Comparison of ENCODE assay signal across 13 cellular contexts in the genomic region with DNA sequence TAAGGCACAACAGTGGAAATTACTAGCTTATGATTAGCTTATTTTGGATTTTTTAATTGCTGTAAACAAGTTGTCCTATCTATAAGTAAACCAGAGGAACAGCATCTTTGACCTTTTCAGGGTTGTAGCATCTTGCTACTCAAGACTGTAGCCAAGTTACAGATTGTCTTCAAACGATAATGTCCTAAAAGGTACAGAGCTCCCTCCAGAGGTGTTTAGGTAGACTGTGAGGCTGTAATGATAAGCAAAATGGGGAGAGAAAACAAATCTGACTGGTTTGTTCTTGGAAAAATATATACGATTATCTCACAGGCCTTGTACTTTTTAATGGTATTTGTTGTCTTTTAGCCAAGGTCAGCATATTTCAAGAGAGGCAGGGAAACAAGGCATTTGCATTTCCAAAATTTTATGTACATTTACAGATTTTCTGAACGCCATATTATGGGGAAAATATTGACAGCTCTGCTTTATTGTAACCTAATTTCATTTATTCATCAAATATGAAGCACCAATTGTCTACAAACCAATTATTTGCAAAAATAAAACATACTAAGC.
A peak's percentile ranks its signal among the peaks of the same experiment; 100 is the strongest.
DNase-seq lines count a peak whose midpoint lies in the region; ATAC-seq and TF ChIP-seq lines count a peak whose summit lies in the region.
"Had no signal": no experiment of that assay in that cellular context is flagged by ENCODE, and none has a peak within 500 bp of the region (broad histone marks: within the 10 kb centered on the region; RNA-seq: fewer than 3 reads in every experiment).

No MANE protein-coding gene starts in this region.

- H3K4me3 ChIP-seq in astrocyte of the spinal cord (ENCODE audit: low read depth, low read length): no peak overlapping the region

- in situ Hi-C loops in astrocyte of the spinal cord (cut with HindIII; ENCODE audit: low sequenced_read_pairs): no loop called here

- H3K27ac Mint-ChIP-seq in activated naive CD4-positive, alpha-beta T cell treated with anti-CD3 and anti-CD28 coated beads for 36 hours: no peak overlapping the region
- H3K27ac Mint-ChIP-seq: activated CD4-positive, alpha-beta T cell treated with anti-CD3 and anti-CD28 coated beads, Interleukin-2, amount 10 ng/mL, durations not matched to agents 7 days and 5 days; HFFc6; stimulated activated effector memory CD8-positive, alpha-beta T cell treated with anti-CD3 and anti-CD28 coated beads, Interleukin-12 subunit alpha, Interleukin-12 subunit beta, amount 100 ng/mL, for 72 hours had no signal

- intact Hi-C loops in left colon (cut with DNase I, micrococcal nuclease): no loop called here
- intact Hi-C loops in activated naive CD4-positive, alpha-beta T cell treated with anti-CD3 and anti-CD28 coated beads for 36 hours (cut with micrococcal nuclease): no loop called here

- TF ChIP-seq CTCF in LNCAP (IDR thresholded peaks at IDR 0.05): peak; percentile 70
- peak; percentile 39 for TF ChIP-seq CTCF in astrocyte of the spinal cord (IDR thresholded peaks at IDR 0.05; ENCODE audit: low read depth, low read length)

- no peaks in the 10 kb centered on the region for H3K27me3 Mint-ChIP-seq in activated naive CD4-positive, alpha-beta T cell treated with anti-CD3 and anti-CD28 coated beads for 36 hours (ENCODE audit: low read depth)
- H3K27me3 Mint-ChIP-seq: activated CD4-positive, alpha-beta T cell treated with anti-CD3 and anti-CD28 coated beads, Interleukin-2, amount 10 ng/mL, durations not matched to agents 7 days and 5 days had no signal

- DNase-seq in ELR (ENCODE audit: low read depth) (peak; percentile 1), astrocyte of the spinal cord (ENCODE audit: low read depth, low spot score) (peak; percentile 7), left colon (no peak), GDM1 (lab: John Stamatoyannopoulos, UW) (no peak)
- no peak for DNase-seq in activated naive CD4-positive, alpha-beta T cell treated with anti-CD3 and anti-CD28 coated beads for 36 hours
- DNase-seq: activated CD4-positive, alpha-beta T cell treated with anti-CD3 and anti-CD28 coated beads, Interleukin-2, amount 10 ng/mL, durations not matched to agents 7 days and 5 days; activated effector memory CD4-positive, alpha-beta T cell treated with Interleukin-2 at 50 U/mL for 16 hours; HFFc6; left cardiac atrium had no signal

- H3K4me1 Mint-ChIP-seq in activated naive CD4-positive, alpha-beta T cell treated with anti-CD3 and anti-CD28 coated beads for 36 hours (ENCODE audit: low read depth): no peaks in the 10 kb centered on the region
- H3K4me1 Mint-ChIP-seq: activated CD4-positive, alpha-beta T cell treated with anti-CD3 and anti-CD28 coated beads, Interleukin-2, amount 10 ng/mL, durations not matched to agents 7 days and 5 days; stimulated activated effector memory CD8-positive, alpha-beta T cell treated with anti-CD3 and anti-CD28 coated beads, Interleukin-12 subunit alpha, Interleukin-12 subunit beta, amount 100 ng/mL, for 72 hours had no signal

- no peaks in the 10 kb centered on the region for H3K36me3 Mint-ChIP-seq in activated naive CD4-positive, alpha-beta T cell treated with anti-CD3 and anti-CD28 coated beads for 36 hours (ENCODE audit: low read depth)
- H3K36me3 Mint-ChIP-seq: stimulated activated effector memory CD8-positive, alpha-beta T cell treated with anti-CD3 and anti-CD28 coated beads, Interleukin-12 subunit alpha, Interleukin-12 subunit beta, amount 100 ng/mL, for 72 hours had no signal

- ATAC-seq in left colon: peak; percentile 60
- ATAC-seq in HG03469 (IDR thresholded peaks at IDR 0.05; ENCODE audit: unreplicated experiment): no peak
- ATAC-seq in GM18502 (IDR thresholded peaks at IDR 0.05; ENCODE audit: poor library complexity, unreplicated experiment): no peak
- ATAC-seq: left cardiac atrium; stimulated activated effector memory CD8-positive, alpha-beta T cell treated with anti-CD3 and anti-CD28 coated beads, Interleukin-12 subunit alpha, Interleukin-12 subunit beta, amount 100 ng/mL, for 72 hours had no signal

- no peaks in the 10 kb centered on the region for H3K9me3 Mint-ChIP-seq in activated naive CD4-positive, alpha-beta T cell treated with anti-CD3 and anti-CD28 coated beads for 36 hours
- H3K9me3 Mint-ChIP-seq: HFFc6 had no signal

- H3K4me3 Mint-ChIP-seq in activated naive CD4-positive, alpha-beta T cell treated with anti-CD3 and anti-CD28 coated beads for 36 hours: no peak overlapping the region
- H3K4me3 Mint-ChIP-seq: activated CD4-positive, alpha-beta T cell treated with anti-CD3 and anti-CD28 coated beads, Interleukin-2, amount 10 ng/mL, durations not matched to agents 7 days and 5 days; HFFc6; stimulated activated effector memory CD8-positive, alpha-beta T cell treated with anti-CD3 and anti-CD28 coated beads, Interleukin-12 subunit alpha, Interleukin-12 subunit beta, amount 100 ng/mL, for 72 hours had no signal

- CTCF ChIA-PET in activated naive CD4-positive, alpha-beta T cell treated with anti-CD3 and anti-CD28 coated beads for 36 hours (lab: Charles Lee): no interaction called here

Comparison
In these comparisons a context has a peak if more than half of its experiments do, and no peak if none do; other contexts are left out.
1. DNase-seq: peak in ELR (single experiment) and astrocyte of the spinal cord (single experiment); none in left colon (0 of 2), GDM1 (single experiment) and activated naive CD4-positive, alpha-beta T cell treated with anti-CD3 and anti-CD28 coated beads for 36 hours (single experiment).